Comparison of ENCODE assay signal across 21 cellular contexts in genomic region chr14:88981948-88982347, GRCh38.
DNase-seq lines count a peak whose midpoint lies in the region; ATAC-seq, FAIRE-seq and TF ChIP-seq lines count a peak whose summit lies in the region.
"Had no signal": no experiment of that assay in that cellular context is flagged by ENCODE, and none has a peak within 500 bp of the region (broad histone marks: within the 10 kb centered on the region; RNA-seq: fewer than 3 reads in every experiment).

No MANE protein-coding gene starts in this region.

- no peak for TF ChIP-seq EP300 in HepG2 (IDR thresholded peaks at IDR 0.05; ENCODE audit: low read depth in 2 of 2, low read length in 2 of 2)
- no peak for TF ChIP-seq EP300 in HepG2 (CRISPR knock-in tag; IDR thresholded peaks at IDR 0.05; ENCODE audit: borderline replicate concordance)

- no peaks in the 10 kb centered on the region for H3K4me1 ChIP-seq in HepG2 (ENCODE audit: insufficient read depth, low read length)
- H3K4me1 ChIP-seq: BLaER1, Caco-2, HAP-1 had no signal

- H3K4me3 ChIP-seq in brain microvascular endothelial cell (ENCODE audit: low read depth, low read length) (no peak overlapping the region), HepG2 (replicated peaks in 1 of 3; ENCODE audit: insufficient read depth in 1 of 3, low read depth in 2 of 3, low read length in 3 of 3) (no peak overlapping the region)
- H3K4me3 ChIP-seq: BLaER1, GM12878, GM23338, HAP-1 had no signal

- no peak overlapping the region for H2AFZ ChIP-seq in HepG2 (ENCODE audit: low read length)
- H2AFZ ChIP-seq: GM23338 had no signal

- in situ Hi-C loops in brain microvascular endothelial cell (cut with HindIII; ENCODE audit: low pct_ligation_motif_present, low sequenced_read_pairs) (no loop called here), HepG2 (cut with HindIII; ENCODE audit: extremely low pct_ligation_motif_present, low pct_unique_long_range_greater_than_20kb) (no loop called here)

- BruUV-seq in HepG2 (replicated peaks; lab: Mats Ljungman, UMichigan), result no TSS peak

- CTCF ChIA-PET in HepG2 (lab: Yijun Ruan, JAX; ENCODE audit: low intra/inter-chr PET ratio, low total read pairs), result no interaction called here

- no peaks in the 10 kb centered on the region for H3K27me3 ChIP-seq in brain microvascular endothelial cell (replicated peaks)
- no peaks in the 10 kb centered on the region; a peak in 1 of 5 replicates for H3K27me3 ChIP-seq in HepG2 (ENCODE audit: control insufficient read depth in 1 of 2, insufficient read depth in 2 of 2, low read length in 2 of 2)
- H3K27me3 ChIP-seq: BLaER1 had no signal

- WGBS in HepG2 (ENCODE audit: low lambda C conversion rate), result 0% methylated on average over 4 of the region's 4 CpGs

- DNase-seq in HT1080 (ENCODE audit: low read depth) (peak; percentile 59), brain microvascular endothelial cell (peak; percentile 33), iris pigment epithelial cell (ENCODE audit: low read depth) (peak; percentile 39), HepG2 (ENCODE audit: low spot score) (no peak), HuH-7.5 (ENCODE audit: low spot score) (no peak)
- DNase-seq: Caco-2; CD4-positive, CD25-positive, alpha-beta regulatory T cell; CD8-positive, alpha-beta T cell; DMS153; DND-41; EL; GDM1; HFFc6 had no signal

- ATAC-seq in HepG2 (no peak), GM18505 (IDR thresholded peaks at IDR 0.05; ENCODE audit: unreplicated experiment) (no peak)
- ATAC-seq: CD8-positive, alpha-beta T cell; GM12878; GM23338 had no signal

- no peak for TF ChIP-seq RAD21 in HepG2 (CRISPR knock-in tag; IDR thresholded peaks at IDR 0.05)

- FAIRE-seq in HepG2 (lab: Jason Lieb, UNC), result no peak
- FAIRE-seq: GM12878, GM18507, H54 had no signal

- POLR2A ChIA-PET in HepG2 (lab: Yijun Ruan, JAX), result no interaction called here

- peaks cover 7% of the 10 kb centered on the region; the same call in 1 of the 2 replicates for H3K9me3 ChIP-seq in HepG2 (ENCODE audit: low read length)
- H3K9me3 ChIP-seq: Caco-2, HAP-1 had no signal

- TF ChIP-seq POLR2A in HepG2 (IDR thresholded peaks at IDR 0.05; ENCODE audit: insufficient read depth in 1 of 2, low read depth in 2 of 2, low read length in 2 of 2), result no peak
- TF ChIP-seq POLR2A in GM18505 (IDR thresholded peaks at IDR 0.05; ENCODE audit: borderline replicate concordance, extremely low read depth, insufficient read depth, insufficient read length), result no peak

- H4K20me1 ChIP-seq in HepG2 (ENCODE audit: insufficient read depth, low read length), result no peaks in the 10 kb centered on the region
- H4K20me1 ChIP-seq: BLaER1 had no signal

- H3K27ac ChIP-seq in brain microvascular endothelial cell, result no peak overlapping the region
- H3K27ac ChIP-seq in HepG2 (ENCODE audit: extremely low read length, insufficient read depth, low read length), result no peak overlapping the region
- H3K27ac ChIP-seq: BLaER1, C4-2B had no signal

- no peak for TF ChIP-seq CTCF in brain microvascular endothelial cell (IDR thresholded peaks at IDR 0.05; ENCODE audit: low read depth, low read length, missing control alignments)
- TF ChIP-seq CTCF in HepG2 (CRISPR knock-in tag; IDR thresholded peaks at IDR 0.05), result no peak

- H3K36me3 ChIP-seq in brain microvascular endothelial cell (replicated peaks), result no peaks in the 10 kb centered on the region
- H3K36me3 ChIP-seq in HepG2 (replicated peaks in 1 of 2; ENCODE audit: control insufficient read depth in 1 of 2, insufficient read depth in 2 of 2, low read length in 2 of 2), result no peaks in the 10 kb centered on the region
- H3K36me3 ChIP-seq: BLaER1, HAP-1 had no signal

- H3K4me2 ChIP-seq in HepG2 (ENCODE audit: low read depth, low read length), result no peak overlapping the region
- H3K4me2 ChIP-seq: BLaER1, GM23338 had no signal

- intact Hi-C loops in HepG2 (cut with micrococcal nuclease; ENCODE audit: unreplicated experiment), result no loop called here

- no peaks in the 10 kb centered on the region for H3K79me2 ChIP-seq in HepG2 (ENCODE audit: insufficient read depth, low read length)

- H3K9ac ChIP-seq in HepG2 (ENCODE audit: insufficient read depth, low read depth, low read length), result no peak overlapping the region
- H3K9ac ChIP-seq: BLaER1 had no signal

TF ChIP-seq in HepG2, 621 proteins besides CTCF, POLR2A, EP300 and RAD21:
- TF ChIP-seq ZNF557 (CRISPR knock-in tag; IDR thresholded peaks at IDR 0.05) (no peak), EZH2 (conservative IDR thresholded peaks at IDR 0.05; ENCODE audit: low read depth, low read length) (no peak), ZNF333 (CRISPR knock-in tag; IDR thresholded peaks at IDR 0.05; ENCODE audit: borderline replicate concordance) (no peak), KLF12 (CRISPR knock-in tag; IDR thresholded peaks at IDR 0.05; ENCODE audit: borderline replicate concordance) (no peak), PLSCR1 (CRISPR knock-in tag; IDR thresholded peaks at IDR 0.05; ENCODE audit: borderline replicate concordance) (no peak), NR0B2 (CRISPR knock-in tag; IDR thresholded peaks at IDR 0.05) (no peak), NCOA5 (CRISPR knock-in tag; IDR thresholded peaks at IDR 0.05) (no peak), ZNF451 (CRISPR knock-in tag; IDR thresholded peaks at IDR 0.05) (no peak), RORA (CRISPR knock-in tag; IDR thresholded peaks at IDR 0.05) (no peak), ZNF280B (CRISPR knock-in tag; IDR thresholded peaks at IDR 0.05; ENCODE audit: borderline replicate concordance) (no peak), HOMEZ (CRISPR knock-in tag; IDR thresholded peaks at IDR 0.05; ENCODE audit: low read depth) (no peak), ZNF12 (CRISPR knock-in tag; IDR thresholded peaks at IDR 0.05) (no peak), MATR3 (CRISPR knock-in tag; IDR thresholded peaks at IDR 0.05) (no peak)
TF ChIP-seq in HepG2: peak in this region for 0.

Comparison
In these comparisons a context has a peak if more than half of its experiments do, and no peak if none do; other contexts are left out.
1. DNase-seq: peak in HT1080 (single experiment), brain microvascular endothelial cell (single experiment) and iris pigment epithelial cell (single experiment); none in HepG2 (single experiment) and HuH-7.5 (single experiment).